1 cellular context compared by ENCODE assay signal in the genomic region with DNA sequence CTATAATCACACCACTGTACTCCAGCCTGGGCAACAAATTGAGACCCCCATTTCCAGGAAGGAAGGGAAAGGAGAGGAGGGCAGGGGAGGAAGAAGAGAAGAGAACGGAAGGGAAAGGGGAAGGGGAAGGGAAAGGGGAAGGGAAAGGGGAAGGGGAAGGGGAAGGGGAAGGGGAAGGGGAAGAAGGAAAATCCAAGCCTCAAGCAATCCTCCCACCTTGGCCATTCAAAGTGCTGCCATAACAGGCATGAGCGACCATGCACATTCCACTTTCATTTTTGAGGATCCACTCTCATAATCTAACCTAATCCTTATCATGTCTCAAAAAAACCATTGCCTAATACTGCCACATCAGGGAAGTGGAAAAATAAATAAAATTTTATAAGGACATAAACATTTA. TPM values are rescaled to one million over a fixed set of nuclear protein-coding genes. Genes with fewer than 3 reads are reported as not detected.
"Had no signal": no experiment of that assay in that cellular context is flagged by ENCODE, and none has a peak within 500 bp of the region (broad histone marks: within the 10 kb centered on the region; RNA-seq: fewer than 3 reads in every experiment).

No MANE protein-coding gene starts in this region.

RNA-seq across cellular contexts. Expression of gene ZNF799, which starts 14.7 kb away (rescaled TPM):
- total RNA-seq: H7 had no signal

RNA-seq across cellular contexts. Expression of gene ZNF442, which starts 20.9 kb away (rescaled TPM):
- total RNA-seq: H7 had no signal

RNA-seq across cellular contexts. Expression of gene ZNF563, which starts 52.9 kb away (rescaled TPM):
- total RNA-seq: H7 had no signal
